Comparison of ENCODE assay signal across 2 cellular contexts in genomic region chr4:189912170-189912569, GRCh38.
TF ChIP-seq lines count a peak whose summit lies in the region.

No MANE protein-coding gene starts in this region.

TF ChIP-seq in GM12878, 131 proteins besides CTCF, POLR2A, EP300 and RAD21:
- TF ChIP-seq RAD51 (IDR thresholded peaks at IDR 0.05), result no peak
- no peak for TF ChIP-seq ATF2 (IDR thresholded peaks at IDR 0.05; ENCODE audit: low read length)
TF ChIP-seq in GM12878: peak in this region for 0.

TF ChIP-seq in liver, 16 proteins besides CTCF, POLR2A, EP300 and RAD21:
- TF ChIP-seq EGR1 (IDR thresholded peaks at IDR 0.05; ENCODE audit: low read depth in 2 of 2) (no peak), HNF4A (conservative IDR thresholded peaks at IDR 0.05) (no peak), SP1 (IDR thresholded peaks at IDR 0.05) (no peak), GABPA (IDR thresholded peaks at IDR 0.05 in 1 of 2, conservative IDR thresholded peaks at IDR 0.05 in 1 of 2) (no peak), FOXA1 (IDR thresholded peaks at IDR 0.05) (no peak), NR2F2 (IDR thresholded peaks at IDR 0.05) (no peak), ATF3 (IDR thresholded peaks at IDR 0.05) (no peak), RXRA (IDR thresholded peaks at IDR 0.05) (no peak), YY1 (IDR thresholded peaks at IDR 0.05) (no peak), JUND (IDR thresholded peaks at IDR 0.05) (no peak), FOXA2 (IDR thresholded peaks at IDR 0.05) (no peak), TAF1 (conservative IDR thresholded peaks at IDR 0.05) (no peak), HNF4G (IDR thresholded peaks at IDR 0.05) (no peak), REST (IDR thresholded peaks at IDR 0.05) (no peak), ZBTB33 (IDR thresholded peaks at IDR 0.05) (no peak), MAX (IDR thresholded peaks at IDR 0.05) (no peak)
TF ChIP-seq in liver: peak in this region for 0.
